21 cellular contexts compared by ENCODE assay signal in the genomic region with DNA sequence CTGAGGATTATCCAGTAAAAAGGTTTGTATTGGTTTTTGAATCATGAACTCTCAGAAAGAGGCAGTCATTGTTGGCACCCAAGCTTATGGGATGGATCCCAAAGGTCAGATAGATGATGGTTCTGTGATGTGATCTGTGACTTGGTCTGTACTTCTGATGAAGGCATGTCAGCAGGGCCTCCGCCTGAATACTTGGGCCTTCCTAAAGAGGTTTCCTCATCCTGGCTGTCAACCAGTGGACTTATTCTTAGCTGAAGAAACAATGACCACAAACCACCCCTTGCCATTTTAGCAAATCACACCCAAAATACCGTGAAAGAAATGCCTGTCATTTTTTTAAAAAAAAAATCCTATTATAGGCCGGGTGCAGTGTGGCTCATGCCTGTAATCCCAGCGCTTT.
"Had no signal": no experiment of that assay in that cellular context is flagged by ENCODE, and none has a peak within 500 bp of the region (broad histone marks: within the 10 kb centered on the region; RNA-seq: fewer than 3 reads in every experiment).

No MANE protein-coding gene starts in this region.

- H3K79me2 ChIP-seq: hepatocyte had no signal

- H3K9me3 ChIP-seq: left lung, prostate gland, right atrium auricular region, thoracic aorta, upper lobe of left lung had no signal

- DNase-seq: activated CD4-positive, alpha-beta T cell treated with anti-CD3 and anti-CD28 coated beads, Interleukin-2, amount 50 U/mL, for 48 hours; activated effector memory CD4-positive, alpha-beta T cell treated with Interleukin-2 at 50 U/mL for 16 hours; activated naive CD4-positive, alpha-beta T cell treated with anti-CD3 and anti-CD28 coated beads for 36 hours; activated naive CD8-positive, alpha-beta T cell treated with anti-CD3 and anti-CD28 coated beads, Interleukin-2, amount 10 ng/mL, durations not matched to agents 7 days and 5 days; activated T-cell treated with anti-CD3 and anti-CD28 coated beads, Interleukin-2, amount 50 U/mL, for 48 hours; amygdala; cortex of kidney; glutamatergic neuron; kidney glomerular epithelial cell; left lung; natural killer cell; stimulated activated CD4-positive, alpha-beta T cell treated with anti-CD3 and anti-CD28 coated beads, Interleukin-12 subunit alpha, Interleukin-12 subunit beta, amount 100 ng/mL, for 4 hours; T-helper 9 cell had no signal

- H3K4me3 ChIP-seq: hepatocyte, left lung, lung, prostate gland, right atrium auricular region, thoracic aorta, upper lobe of left lung had no signal

- H3K27ac ChIP-seq: epithelial cell of prostate, left lung, prostate gland, right atrium auricular region, thoracic aorta, upper lobe of left lung had no signal

- H3K4me1 ChIP-seq: left lung, prostate gland, right atrium auricular region had no signal

- H2AFZ ChIP-seq: hepatocyte had no signal

- H3K4me2 ChIP-seq: hepatocyte had no signal

- H3K27me3 ChIP-seq: hepatocyte, left lung, right atrium auricular region, upper lobe of left lung had no signal

- ATAC-seq: left lung; natural killer cell; stimulated activated effector memory CD8-positive, alpha-beta T cell treated with anti-CD3 and anti-CD28 coated beads, Interleukin-12 subunit alpha, Interleukin-12 subunit beta, amount 100 ng/mL, for 72 hours had no signal

- H3K36me3 ChIP-seq: left lung, prostate gland, right atrium auricular region, thoracic aorta, upper lobe of left lung had no signal
